ENCODE assay signal across 24 cellular contexts in genomic region chr11:70489276-70489675, GRCh38.
"Had no signal": no experiment of that assay in that cellular context is flagged by ENCODE, and none has a peak within 500 bp of the region (broad histone marks: within the 10 kb centered on the region; RNA-seq: fewer than 3 reads in every experiment).

No MANE protein-coding gene starts in this region.

- DNase-seq: activated CD4-positive, alpha-beta T cell treated with anti-CD3 and anti-CD28 coated beads for 48 hours; activated CD4-positive, alpha-beta T cell treated with anti-CD3 and anti-CD28 coated beads, Interleukin-2, amount 50 U/mL, for 4 hours; activated CD4-positive, CD25-positive, alpha-beta regulatory T cell treated with anti-CD3 and anti-CD28 coated beads, Interleukin-2, amount 50 U/mL, for 72 hours; activated CD8-positive, alpha-beta memory T cell treated with anti-CD3 and anti-CD28 coated beads, Interleukin-2, amount 50 U/mL, for 48 hours; activated CD8-positive, alpha-beta T cell treated with anti-CD3 and anti-CD28 coated beads, Interleukin-2, amount 10 ng/mL, durations not matched to agents 7 days and 5 days; activated T-cell treated with anti-CD3 and anti-CD28 coated beads, Interleukin-2, amount 50 U/mL, for 1 hour; MG63; MV-4-11; NCI-H1092 treated with DMSO at 0.1 percent for 48 hours; NCI-H1436; NCI-H1694 treated with DMSO at 0.1 percent for 48 hours; NCI-H2029 treated with DMSO at 0.1 percent for 48 hours; NCI-H510A treated with DMSO at 0.1 percent for 48 hours; NCI-H69; NK-92 treated with Interleukin-12 subunit alpha and Interleukin-12 subunit beta, amount 100 ng/mL, for 24 hours; SIG-M5; T-helper 17 cell; T-helper 9 cell had no signal

- H3K4me1 ChIP-seq: ascending aorta, Peyer's patch had no signal

- H3K9me3 Mint-ChIP-seq: activated naive CD4-positive, alpha-beta T cell treated with anti-CD3 and anti-CD28 coated beads, Interleukin-2, amount 50 U/mL, for 24 hours had no signal

- H3K9me3 ChIP-seq: ascending aorta had no signal

- H3K27ac Mint-ChIP-seq: activated CD8-positive, alpha-beta T cell treated with anti-CD3 and anti-CD28 coated beads, Interleukin-2, amount 10 ng/mL, durations not matched to agents 7 days and 5 days; activated naive CD4-positive, alpha-beta T cell treated with anti-CD3 and anti-CD28 coated beads, Interleukin-2, amount 50 U/mL, for 24 hours; T-helper 17 cell; WTC11 had no signal

- H3K27me3 ChIP-seq: ascending aorta, MG63, Peyer's patch had no signal

- ATAC-seq: activated CD8-positive, alpha-beta T cell treated with anti-CD3 and anti-CD28 coated beads, Interleukin-2, amount 10 ng/mL, durations not matched to agents 7 days and 5 days; T-helper 17 cell; WTC11 had no signal

- H3K36me3 ChIP-seq: ascending aorta, MG63 had no signal

- H3K4me1 Mint-ChIP-seq: activated naive CD4-positive, alpha-beta T cell treated with anti-CD3 and anti-CD28 coated beads, Interleukin-2, amount 50 U/mL, for 24 hours; T-helper 17 cell; WTC11 had no signal

- H3K4me3 Mint-ChIP-seq: activated CD8-positive, alpha-beta T cell treated with anti-CD3 and anti-CD28 coated beads, Interleukin-2, amount 10 ng/mL, durations not matched to agents 7 days and 5 days; activated naive CD4-positive, alpha-beta T cell treated with anti-CD3 and anti-CD28 coated beads, Interleukin-2, amount 50 U/mL, for 24 hours; brain; T-helper 17 cell; WTC11 had no signal

- H3K27ac ChIP-seq: ascending aorta, Peyer's patch, RWPE1 had no signal

- H3K27me3 Mint-ChIP-seq: activated naive CD4-positive, alpha-beta T cell treated with anti-CD3 and anti-CD28 coated beads, Interleukin-2, amount 50 U/mL, for 24 hours; brain had no signal

- H3K4me3 ChIP-seq: ascending aorta, MG63, Peyer's patch had no signal
